ENCODE assay signal across 9 cellular contexts in genomic region chr18:45197526-45197970, GRCh38.
DNase-seq lines count a peak whose midpoint lies in the region; ATAC-seq and TF ChIP-seq lines count a peak whose summit lies in the region.
"Had no signal": no experiment of that assay in that cellular context is flagged by ENCODE, and none has a peak within 500 bp of the region (broad histone marks: within the 10 kb centered on the region; RNA-seq: fewer than 3 reads in every experiment).

No MANE protein-coding gene starts in this region.

- TF ChIP-seq CTCF in epithelial cell of esophagus (IDR thresholded peaks at IDR 0.05; ENCODE audit: insufficient read depth, low read depth, low read length, missing control alignments) = no peak

- no peaks in the 10 kb centered on the region for H3K36me3 Mint-ChIP-seq in activated naive CD8-positive, alpha-beta T cell treated with anti-CD3 and anti-CD28 coated beads for 36 hours

- DNase-seq in GDM1 (lab: John Stamatoyannopoulos, UW) (peak; percentile 72), epithelial cell of esophagus (ENCODE audit: low read depth) (peak; percentile 77), left cardiac atrium (no peak), NCI-H1694 (lab: John Stamatoyannopoulos, UW) (no peak), NCI-H226 (no peak)
- no peak for DNase-seq in activated naive CD8-positive, alpha-beta T cell treated with anti-CD3 and anti-CD28 coated beads for 36 hours

- H3K4me1 Mint-ChIP-seq in activated naive CD8-positive, alpha-beta T cell treated with anti-CD3 and anti-CD28 coated beads for 36 hours = peaks cover 2% of the 10 kb centered on the region

- H3K9me3 Mint-ChIP-seq in activated naive CD8-positive, alpha-beta T cell treated with anti-CD3 and anti-CD28 coated beads for 36 hours = no peaks in the 10 kb centered on the region

- H3K4me3 ChIP-seq in epithelial cell of esophagus (ENCODE audit: low read length) = no peak overlapping the region
- H3K4me3 ChIP-seq: cardiac muscle cell had no signal

- peaks cover 14% of the 10 kb centered on the region for H3K27me3 Mint-ChIP-seq in activated naive CD8-positive, alpha-beta T cell treated with anti-CD3 and anti-CD28 coated beads for 36 hours

- ATAC-seq in GM19463 (IDR thresholded peaks at IDR 0.05; ENCODE audit: unreplicated experiment) (peak; percentile 98), HG03432 (IDR thresholded peaks at IDR 0.05; ENCODE audit: unreplicated experiment) (peak; percentile 99), left cardiac atrium (no peak)

- no peak overlapping the region for H3K27ac Mint-ChIP-seq in activated naive CD8-positive, alpha-beta T cell treated with anti-CD3 and anti-CD28 coated beads for 36 hours

- no peak overlapping the region for H3K4me3 Mint-ChIP-seq in activated naive CD8-positive, alpha-beta T cell treated with anti-CD3 and anti-CD28 coated beads for 36 hours

- intact Hi-C loops in left cardiac atrium (cut with DNase I) = no loop called here

Comparison
In these comparisons a context has a peak if more than half of its experiments do, and no peak if none do; other contexts are left out.
1. DNase-seq: peak in GDM1 (single experiment) and epithelial cell of esophagus (single experiment); none in left cardiac atrium (single experiment), NCI-H1694 (single experiment), NCI-H226 (single experiment) and activated naive CD8-positive, alpha-beta T cell treated with anti-CD3 and anti-CD28 coated beads for 36 hours (single experiment).
2. ATAC-seq: peak in GM19463 (single experiment) and HG03432 (single experiment); none in left cardiac atrium (0 of 2).